27 cellular contexts compared by ENCODE assay signal in genomic region chr2:217030081-217030480, GRCh38.
"Had no signal": no experiment of that assay in that cellular context is flagged by ENCODE, and none has a peak within 500 bp of the region (broad histone marks: within the 10 kb centered on the region; RNA-seq: fewer than 3 reads in every experiment).

No MANE protein-coding gene starts in this region.

- H3K4me1 Mint-ChIP-seq: mesothelial cell of epicardium had no signal

- H3K4me3 Mint-ChIP-seq: dendritic cell treated with granulocyte-macrophage colony-stimulating factor and Interleukin-4, amounts not matched to agents 40 ng/mL and 50 ng/mL, for 4 days; effector memory CD8-positive, alpha-beta T cell; endodermal cell; mesothelial cell of epicardium had no signal

- H3K9me3 ChIP-seq: colonic mucosa, esophagus squamous epithelium, gastrocnemius medialis, heart right ventricle, left lung, lower lobe of right lung, mucosa of descending colon had no signal

- H3K36me3 ChIP-seq: colonic mucosa, esophagus squamous epithelium, gastrocnemius medialis, heart right ventricle, left lung, lower lobe of right lung had no signal

- H3K27ac Mint-ChIP-seq: dendritic cell treated with granulocyte-macrophage colony-stimulating factor and Interleukin-4, amounts not matched to agents 40 ng/mL and 50 ng/mL, for 4 days; effector memory CD8-positive, alpha-beta T cell; endodermal cell; mesothelial cell of epicardium had no signal

- FAIRE-seq: endometrium, islet of Langerhans, keratinocyte had no signal

- DNase-seq: colonic mucosa; cortex of kidney; effector CD8-positive, alpha-beta T cell; effector memory CD8-positive, alpha-beta T cell; endodermal cell; erythroblast; esophagus squamous epithelium; foreskin fibroblast; foreskin melanocyte; gastrocnemius medialis; glutamatergic neuron; head of caudate nucleus; heart right ventricle; hippocampal formation; left cardiac atrium; left lung; left ventricle myocardium superior; lower lobe of right lung; mesenchymal stem cell; mucosa of descending colon had no signal

- H3K9me3 Mint-ChIP-seq: dendritic cell treated with granulocyte-macrophage colony-stimulating factor and Interleukin-4, amounts not matched to agents 40 ng/mL and 50 ng/mL, for 4 days; endodermal cell; mesothelial cell of epicardium had no signal

- H3K4me1 ChIP-seq: colonic mucosa, esophagus squamous epithelium, gastrocnemius medialis, heart right ventricle, left lung, lower lobe of right lung had no signal

- H3K27ac ChIP-seq: colonic mucosa, epithelial cell of prostate, esophagus squamous epithelium, gastrocnemius medialis, heart right ventricle, left lung, lower lobe of right lung had no signal

- ATAC-seq: effector memory CD8-positive, alpha-beta T cell; esophagus mucosa; gastrocnemius medialis; heart right ventricle; left cardiac atrium; left lung; left ventricle myocardium superior; lower lobe of right lung; mucosa of descending colon had no signal

- H3K4me3 ChIP-seq: colonic mucosa, esophagus squamous epithelium, gastrocnemius medialis, heart right ventricle, left lung, lower lobe of right lung, mucosa of descending colon had no signal

- H3K36me3 Mint-ChIP-seq: mesothelial cell of epicardium had no signal

- H3K27me3 ChIP-seq: colonic mucosa, gastrocnemius medialis, heart right ventricle, left lung had no signal
